1 cellular context compared by ENCODE assay signal in the genomic region with DNA sequence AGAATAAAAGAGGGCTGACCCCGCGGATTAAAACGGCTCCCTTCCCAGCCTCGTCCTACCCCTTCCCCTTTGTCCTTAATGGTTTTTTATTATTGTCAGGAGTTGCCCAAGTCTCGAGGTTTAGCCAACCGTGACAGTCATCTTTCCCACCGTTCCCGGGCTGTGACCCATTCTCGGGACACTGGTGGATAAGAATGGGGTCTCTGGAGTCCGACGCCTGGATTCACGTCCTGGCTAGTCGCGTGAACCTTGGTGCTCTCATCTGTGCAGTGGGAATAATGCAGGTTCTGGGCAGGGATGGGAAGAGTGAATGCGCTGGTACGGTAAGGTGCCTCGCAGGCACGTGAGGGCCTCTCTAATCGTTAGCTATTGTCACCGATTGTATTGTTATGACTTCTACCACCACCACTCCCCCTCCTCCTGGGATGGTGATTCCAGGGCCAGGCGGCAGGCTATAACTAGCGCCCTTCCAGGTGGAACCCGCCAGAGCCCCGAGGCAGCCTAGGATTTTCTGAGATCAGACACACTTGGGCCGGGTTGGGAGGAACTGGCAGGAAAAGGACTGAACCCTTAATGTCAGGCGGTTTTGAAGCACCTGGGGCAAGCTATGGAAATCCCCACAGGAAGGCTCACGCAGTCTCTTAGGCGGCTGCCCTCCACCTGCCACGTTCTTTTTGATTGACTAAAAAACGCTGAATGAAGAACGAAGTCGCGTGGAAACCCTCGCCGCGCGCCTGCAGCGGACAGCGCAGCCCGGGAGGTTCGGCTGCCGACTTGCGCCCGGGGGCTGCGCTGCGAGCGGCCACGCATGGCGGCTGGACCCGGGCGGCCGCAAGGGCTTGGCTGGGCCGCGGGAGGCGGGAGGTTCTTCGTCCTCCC.
TF ChIP-seq lines count a peak whose summit lies in the region.

No MANE protein-coding gene starts in this region.

TF ChIP-seq in liver, 16 proteins besides CTCF, POLR2A, EP300 and RAD21 (continued from another document):
- TF ChIP-seq EGR1 (IDR thresholded peaks at IDR 0.05; ENCODE audit: low read depth in 2 of 2) (no peak), HNF4A (conservative IDR thresholded peaks at IDR 0.05) (no peak), HNF4G (IDR thresholded peaks at IDR 0.05) (no peak), RXRA (IDR thresholded peaks at IDR 0.05) (no peak), FOXA1 (IDR thresholded peaks at IDR 0.05) (no peak), JUND (IDR thresholded peaks at IDR 0.05) (no peak), SP1 (IDR thresholded peaks at IDR 0.05) (no peak), TAF1 (conservative IDR thresholded peaks at IDR 0.05) (no peak), FOXA2 (IDR thresholded peaks at IDR 0.05) (no peak)
- TF ChIP-seq, protein P1, sequence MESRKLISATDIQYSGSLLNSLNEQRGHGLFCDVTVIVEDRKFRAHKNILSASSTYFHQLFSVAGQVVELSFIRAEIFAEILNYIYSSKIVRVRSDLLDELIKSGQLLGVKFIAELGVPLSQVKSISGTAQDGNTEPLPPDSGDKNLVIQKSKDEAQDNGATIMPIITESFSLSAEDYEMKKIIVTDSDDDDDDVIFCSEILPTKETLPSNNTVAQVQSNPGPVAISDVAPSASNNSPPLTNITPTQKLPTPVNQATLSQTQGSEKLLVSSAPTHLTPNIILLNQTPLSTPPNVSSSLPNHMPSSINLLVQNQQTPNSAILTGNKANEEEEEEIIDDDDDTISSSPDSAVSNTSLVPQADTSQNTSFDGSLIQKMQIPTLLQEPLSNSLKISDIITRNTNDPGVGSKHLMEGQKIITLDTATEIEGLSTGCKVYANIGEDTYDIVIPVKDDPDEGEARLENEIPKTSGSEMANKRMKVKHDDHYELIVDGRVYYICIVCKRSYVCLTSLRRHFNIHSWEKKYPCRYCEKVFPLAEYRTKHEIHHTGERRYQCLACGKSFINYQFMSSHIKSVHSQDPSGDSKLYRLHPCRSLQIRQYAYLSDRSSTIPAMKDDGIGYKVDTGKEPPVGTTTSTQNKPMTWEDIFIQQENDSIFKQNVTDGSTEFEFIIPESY (IDR thresholded peaks at IDR 0.05), result no peak
- TF ChIP-seq, protein P2, sequence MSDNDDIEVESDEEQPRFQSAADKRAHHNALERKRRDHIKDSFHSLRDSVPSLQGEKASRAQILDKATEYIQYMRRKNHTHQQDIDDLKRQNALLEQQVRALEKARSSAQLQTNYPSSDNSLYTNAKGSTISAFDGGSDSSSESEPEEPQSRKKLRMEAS (IDR thresholded peaks at IDR 0.05), result no peak
